Comparison of ENCODE assay signal across 36 cellular contexts in genomic region chr6:90953405-90954161, GRCh38.
DNase-seq lines count a peak whose midpoint lies in the region; ATAC-seq, FAIRE-seq and TF ChIP-seq lines count a peak whose summit lies in the region.
"Had no signal": no experiment of that assay in that cellular context is flagged by ENCODE, and none has a peak within 500 bp of the region (broad histone marks: within the 10 kb centered on the region; RNA-seq: fewer than 3 reads in every experiment).

No MANE protein-coding gene starts in this region.

- no peak overlapping the region for H3K4me3 ChIP-seq in HepG2 (replicated peaks in 1 of 3; ENCODE audit: insufficient read depth in 1 of 3, low read depth in 2 of 3, low read length in 3 of 3)
- no peak overlapping the region for H3K4me3 ChIP-seq in right lobe of liver
- H3K4me3 ChIP-seq in HEK293 (ENCODE audit: low read depth, low read length): no peak overlapping the region
- H3K4me3 ChIP-seq in IMR-90 (ENCODE audit: insufficient read depth, low read depth, low read length): no peak overlapping the region
- H3K4me3 ChIP-seq in K562: no peak overlapping the region
- no peak overlapping the region for H3K4me3 ChIP-seq in BE2C (ENCODE audit: low read depth, low read length)
- H3K4me3 ChIP-seq: A549; BLaER1; BLaER1 treated with 17β-estradiol and CSF1 and Interleukin-3, amounts not matched to agents 10 nM and 100 nM had no signal

- FAIRE-seq in HepG2 (lab: Jason Lieb, UNC) (no peak), K562 (lab: Jason Lieb, UNC) (no peak)
- FAIRE-seq: A204.1, A549, D721Med had no signal

- TF ChIP-seq RAD21 in HepG2 (CRISPR knock-in tag; IDR thresholded peaks at IDR 0.05) (no peak), IMR-90 (IDR thresholded peaks at IDR 0.05; ENCODE audit: low read length) (no peak), K562 (CRISPR knock-in tag; conservative IDR thresholded peaks at IDR 0.05 in 1 of 2, IDR thresholded peaks at IDR 0.05 in 1 of 2) (no peak)

- no peak overlapping the region for H4K91ac ChIP-seq in IMR-90 (ENCODE audit: insufficient read depth, low read depth, low read length)

- H3K4me1 ChIP-seq in HepG2 (ENCODE audit: insufficient read depth, low read length): no peaks in the 10 kb centered on the region
- no peaks in the 10 kb centered on the region for H3K4me1 ChIP-seq in right lobe of liver
- no peaks in the 10 kb centered on the region for H3K4me1 ChIP-seq in HEK293 (ENCODE audit: control insufficient read depth, insufficient read depth, low read length)
- H3K4me1 ChIP-seq in IMR-90 (ENCODE audit: control insufficient read depth, insufficient read depth, low read length): no peaks in the 10 kb centered on the region
- no peaks in the 10 kb centered on the region for H3K4me1 ChIP-seq in K562 (replicated peaks in 1 of 2; ENCODE audit: control insufficient read depth in 2 of 2, insufficient read depth in 2 of 2, low read length in 2 of 2)
- H3K4me1 ChIP-seq in BE2C: no peaks in the 10 kb centered on the region
- H3K4me1 ChIP-seq: A549; BLaER1; BLaER1 treated with 17β-estradiol and CSF1 and Interleukin-3, amounts not matched to agents 10 nM and 100 nM; Caco-2 had no signal

- H3K79me2 ChIP-seq in HepG2 (ENCODE audit: insufficient read depth, low read length) (no peaks in the 10 kb centered on the region), K562 (ENCODE audit: control insufficient read depth, insufficient read depth, low read length) (no peaks in the 10 kb centered on the region)

- H3K36me3 Mint-ChIP-seq in mesothelial cell of epicardium: no peaks in the 10 kb centered on the region
- H3K36me3 Mint-ChIP-seq: CD14-positive monocyte; CD4-positive, alpha-beta memory T cell; CD4-positive, CD25-positive, alpha-beta regulatory T cell; CD8-positive, alpha-beta memory T cell; CD8-positive, alpha-beta T cell had no signal

- H3K14ac ChIP-seq in IMR-90 (replicated peaks; ENCODE audit: low read depth, low read length): no peak overlapping the region

- peaks cover 5% of the 10 kb centered on the region for H3K4me1 Mint-ChIP-seq in mesothelial cell of epicardium
- H3K4me1 Mint-ChIP-seq: B cell; CD14-positive monocyte; CD4-positive, alpha-beta memory T cell; CD4-positive, CD25-positive, alpha-beta regulatory T cell; CD8-positive, alpha-beta memory T cell had no signal

- in situ Hi-C loops in HepG2 (cut with HindIII; ENCODE audit: extremely low pct_ligation_motif_present, low pct_unique_long_range_greater_than_20kb) (no loop called here), IMR-90 (cut with MboI; ENCODE audit: low sequenced_read_pairs) (no loop called here), K562 (cut with MboI) (no loop called here)

- no peak overlapping the region for H3K56ac ChIP-seq in IMR-90 (ENCODE audit: extremely low read depth, insufficient read depth, low read length)

- ATAC-seq in HepG2 (no peak), right lobe of liver (no peak), IMR-90 (ENCODE audit: low read depth) (no peak), K562 (no peak)
- ATAC-seq: A549; CD8-positive, alpha-beta T cell had no signal

- no peak overlapping the region for H2BK120ac ChIP-seq in IMR-90 (ENCODE audit: low read depth, low read length)

- no peak overlapping the region for H4K8ac ChIP-seq in IMR-90 (ENCODE audit: low read depth in 2 of 2, low read length in 2 of 2)

- H2AK9ac ChIP-seq in IMR-90 (replicated peaks; ENCODE audit: low read depth, low read length, poor library complexity): no peak overlapping the region

- no peaks in the 10 kb centered on the region for H3K36me3 ChIP-seq in HepG2 (replicated peaks in 1 of 2; ENCODE audit: control insufficient read depth in 1 of 2, insufficient read depth in 2 of 2, low read length in 2 of 2)
- no peaks in the 10 kb centered on the region for H3K36me3 ChIP-seq in right lobe of liver
- no peaks in the 10 kb centered on the region for H3K36me3 ChIP-seq in HEK293 (ENCODE audit: control insufficient read depth in 2 of 2, insufficient read depth in 1 of 2, low read length in 2 of 2)
- H3K36me3 ChIP-seq in IMR-90 (ENCODE audit: control insufficient read depth, insufficient read depth, low read length): no peaks in the 10 kb centered on the region
- H3K36me3 ChIP-seq in K562 (ENCODE audit: control insufficient read depth, insufficient read depth, low read length): no peaks in the 10 kb centered on the region
- H3K36me3 ChIP-seq in BE2C: no peaks in the 10 kb centered on the region
- H3K36me3 ChIP-seq: BLaER1; BLaER1 treated with 17β-estradiol and CSF1 and Interleukin-3, amounts not matched to agents 10 nM and 100 nM had no signal

- CTCF ChIA-PET in HepG2 (lab: Yijun Ruan, JAX; ENCODE audit: low intra/inter-chr PET ratio, low total read pairs): no interaction called here
- CTCF ChIA-PET in HEK293 (lab: Yijun Ruan, JAX): interaction anchor here (1.4 to 1.8 kb wide), 2 partner anchors 13 to 213 kb away, joined by 5 to 7 read pairs; no protein-coding TSS in a partner anchor
- CTCF ChIA-PET in IMR-90 (lab: Yijun Ruan, JAX): interaction anchor here (0.6 to 1.0 kb wide), 2 partner anchors 9 to 1479 kb away, joined by 3 to 4 read pairs; no protein-coding TSS in a partner anchor
- CTCF ChIA-PET in K562 (lab: Yijun Ruan, JAX; ENCODE audit: low intra/inter-chr PET ratio): no interaction called here

- H2AFZ ChIP-seq in HepG2 (ENCODE audit: low read length) (no peak overlapping the region), IMR-90 (replicated peaks; ENCODE audit: low read length, poor library complexity) (no peak overlapping the region), K562 (ENCODE audit: low read depth, low read length) (no peak overlapping the region)

- H3K4me2 ChIP-seq in HepG2 (ENCODE audit: low read depth, low read length) (no peak overlapping the region), IMR-90 (ENCODE audit: low read depth, low read length) (no peak overlapping the region), K562 (ENCODE audit: insufficient read depth, low read length) (no peak overlapping the region)
- H3K4me2 ChIP-seq: A549; BLaER1; BLaER1 treated with 17β-estradiol and CSF1 and Interleukin-3, amounts not matched to agents 10 nM and 100 nM had no signal

- H3K27me3 ChIP-seq in HepG2 (ENCODE audit: control insufficient read depth in 1 of 2, insufficient read depth in 2 of 2, low read length in 2 of 2) (no peaks in the 10 kb centered on the region; a peak in 2 of 5 replicates), right lobe of liver (no peaks in the 10 kb centered on the region), IMR-90 (ENCODE audit: control insufficient read depth, insufficient read depth, low read length) (no peaks in the 10 kb centered on the region), K562 (ENCODE audit: control insufficient read depth in 2 of 2, insufficient read depth in 2 of 2, low read length in 2 of 2) (peaks cover 0 to 2% of the 10 kb centered on the region in 2 experiments; a peak in 2 of 5 replicates), BE2C (peaks cover 4% of the 10 kb centered on the region)
- H3K27me3 ChIP-seq: BLaER1; BLaER1 treated with 17β-estradiol and CSF1 and Interleukin-3, amounts not matched to agents 10 nM and 100 nM had no signal

- no peak overlapping the region for H2BK15ac ChIP-seq in IMR-90 (ENCODE audit: low read depth, low read length)

- H3K9ac ChIP-seq in HepG2 (ENCODE audit: insufficient read depth, low read depth, low read length): no peak overlapping the region
- no peak overlapping the region for H3K9ac ChIP-seq in IMR-90 (ENCODE audit: low read depth, low read length)
- no peak overlapping the region for H3K9ac ChIP-seq in K562 (ENCODE audit: insufficient read depth in 1 of 2, low read depth in 2 of 2, low read length in 2 of 2)
- H3K9ac ChIP-seq: BLaER1; BLaER1 treated with 17β-estradiol and CSF1 and Interleukin-3, amounts not matched to agents 10 nM and 100 nM had no signal

- BruUV-seq in HepG2 (replicated peaks; lab: Mats Ljungman, UMichigan) (no TSS peak), IMR-90 (replicated peaks; lab: Mats Ljungman, UMichigan) (no TSS peak), K562 (replicated peaks; lab: Mats Ljungman, UMichigan) (no TSS peak)

- no peaks in the 10 kb centered on the region for H3K79me1 ChIP-seq in IMR-90 (ENCODE audit: low read depth in 1 of 2, low read length in 2 of 2)

- H3K23ac ChIP-seq in IMR-90 (ENCODE audit: low read depth, low read length): no peak overlapping the region

- dilution Hi-C loops in IMR-90 (cut with HindIII; ENCODE audit: low sequenced_read_pairs, unreplicated experiment): no loop called here

- intact Hi-C loops in HepG2 (cut with micrococcal nuclease; ENCODE audit: unreplicated experiment): no loop called here
- intact Hi-C loops in right lobe of liver (cut with DNase I): no loop called here
- intact Hi-C loops in IMR-90 (cut with micrococcal nuclease): loop anchor here (2.0 kb wide), 1 partner anchor 27 kb away; no protein-coding TSS in a partner anchor
- intact Hi-C loops in K562 (cut with micrococcal nuclease): no loop called here

- TF ChIP-seq EP300 in HepG2 (IDR thresholded peaks at IDR 0.05; ENCODE audit: low read depth in 2 of 2, low read length in 2 of 2) (no peak), HepG2 (CRISPR knock-in tag; IDR thresholded peaks at IDR 0.05; ENCODE audit: borderline replicate concordance) (no peak), K562 (IDR thresholded peaks at IDR 0.05; ENCODE audit: low read length) (no peak)

- H2BK20ac ChIP-seq in IMR-90 (ENCODE audit: low read depth, low read length): no peak overlapping the region

- no peak for TF ChIP-seq POLR2A in HepG2 (IDR thresholded peaks at IDR 0.05; ENCODE audit: insufficient read depth in 1 of 2, low read depth in 2 of 2, low read length in 2 of 2)
- no peak for TF ChIP-seq POLR2A in right lobe of liver (IDR thresholded peaks at IDR 0.05)
- no peak for TF ChIP-seq POLR2A in IMR-90 (IDR thresholded peaks at IDR 0.05; ENCODE audit: low read depth, low read length)
- no peak for TF ChIP-seq POLR2A in K562 (conservative IDR thresholded peaks at IDR 0.05)

- TF ChIP-seq CTCF in HepG2 (CRISPR knock-in tag; IDR thresholded peaks at IDR 0.05): no peak
- no peak for TF ChIP-seq CTCF in right lobe of liver (IDR thresholded peaks at IDR 0.05)
- TF ChIP-seq CTCF in HEK293 (tag by site-specific recombination; IDR thresholded peaks at IDR 0.05): no peak
- TF ChIP-seq CTCF in IMR-90 (conservative IDR thresholded peaks at IDR 0.05; ENCODE audit: low read depth, low read length): no peak
- no peak for TF ChIP-seq CTCF in K562 (IDR thresholded peaks at IDR 0.05 in 2 of 3, conservative IDR thresholded peaks at IDR 0.05 in 1 of 3; ENCODE audit: insufficient read depth in 2 of 3, low read depth in 1 of 3, low read length in 3 of 3)
- no peak for TF ChIP-seq CTCF in BE2C (IDR thresholded peaks at IDR 0.05; ENCODE audit: low read depth, low read length)
- TF ChIP-seq CTCF in mesothelial cell of epicardium (IDR thresholded peaks at IDR 0.05; ENCODE audit: unreplicated experiment): no peak

- peaks cover 6% of the 10 kb centered on the region for H3K9me3 Mint-ChIP-seq in mesothelial cell of epicardium
- H3K9me3 Mint-ChIP-seq: CD4-positive, alpha-beta memory T cell; CD4-positive, alpha-beta T cell; CD4-positive, CD25-positive, alpha-beta regulatory T cell; CD8-positive, alpha-beta memory T cell; CD8-positive, alpha-beta T cell had no signal

- no peak overlapping the region for H2AK5ac ChIP-seq in IMR-90 (ENCODE audit: low read depth, low read length)

- H4K20me1 ChIP-seq in HepG2 (ENCODE audit: insufficient read depth, low read length) (no peaks in the 10 kb centered on the region), IMR-90 (ENCODE audit: insufficient read depth, low read length) (no peaks in the 10 kb centered on the region), K562 (replicated peaks; ENCODE audit: control insufficient read depth, insufficient read depth, low read length) (no peaks in the 10 kb centered on the region)
- H4K20me1 ChIP-seq: BLaER1; BLaER1 treated with 17β-estradiol and CSF1 and Interleukin-3, amounts not matched to agents 10 nM and 100 nM had no signal

- H4K5ac ChIP-seq in IMR-90 (ENCODE audit: low read depth, low read length): no peak overlapping the region

- no peak overlapping the region for H3K4ac ChIP-seq in IMR-90 (ENCODE audit: low read depth, low read length)

- H3K27me3 Mint-ChIP-seq in mesothelial cell of epicardium (ENCODE audit: low read depth): no peaks in the 10 kb centered on the region
- H3K27me3 Mint-ChIP-seq: B cell; CD4-positive, alpha-beta memory T cell had no signal

- DNase-seq in HepG2 (ENCODE audit: low spot score): no peak
- no peak for DNase-seq in right lobe of liver
- DNase-seq in IMR-90: no peak
- no peak for DNase-seq in K562 (ENCODE audit: extremely low read depth in 1 of 4, low spot score in 3 of 4)
- no peak for DNase-seq in BE2C
- DNase-seq in Kasumi-1 (lab: John Stamatoyannopoulos, UW): no peak
- DNase-seq in mesothelial cell of epicardium (ENCODE audit: low spot score in 2 of 2, unreplicated experiment in 2 of 2): no peak
- DNase-seq: 8988T; ACHN; AML-193; C1 segment of cervical spinal cord; Caco-2; Calu3; CD4-positive, alpha-beta memory T cell; CD4-positive, alpha-beta T cell; CD4-positive, CD25-positive, alpha-beta regulatory T cell; CD8-positive, alpha-beta memory T cell; CD8-positive, alpha-beta T cell; COR-L47; DMS 273 treated with DMSO at 0.1 percent for 48 hours; DMS153; DMS53; DMS79; DMS79 treated with DMSO at 0.1 percent for 48 hours; DND-41; EL had no signal

- H3K4me3 Mint-ChIP-seq in mesothelial cell of epicardium: no peak overlapping the region
- H3K4me3 Mint-ChIP-seq: B cell; CD14-positive monocyte; CD4-positive, alpha-beta memory T cell; CD4-positive, alpha-beta T cell; CD4-positive, CD25-positive, alpha-beta regulatory T cell; CD8-positive, alpha-beta memory T cell; CD8-positive, alpha-beta T cell had no signal

- H3K18ac ChIP-seq in IMR-90 (ENCODE audit: low read depth, low read length): no peak overlapping the region

- H3K9me1 ChIP-seq in IMR-90 (ENCODE audit: insufficient read depth, low read length) (no peaks in the 10 kb centered on the region), K562 (ENCODE audit: control insufficient read depth, insufficient read depth, low read length) (no peaks in the 10 kb centered on the region)

- no peak overlapping the region for H3K27ac Mint-ChIP-seq in mesothelial cell of epicardium
- H3K27ac Mint-ChIP-seq: B cell; CD14-positive monocyte; CD4-positive, alpha-beta T cell; CD4-positive, CD25-positive, alpha-beta regulatory T cell; CD8-positive, alpha-beta memory T cell; CD8-positive, alpha-beta T cell had no signal

- no peak overlapping the region for H2BK5ac ChIP-seq in IMR-90 (ENCODE audit: low read depth, low read length, poor library complexity, severe bottlenecking)

- H3K27ac ChIP-seq in HepG2 (ENCODE audit: extremely low read length, insufficient read depth, low read length): no peak overlapping the region
- no peak overlapping the region for H3K27ac ChIP-seq in right lobe of liver
- no peak overlapping the region for H3K27ac ChIP-seq in HEK293 (ENCODE audit: extremely low read depth, low read depth, low read length)
- H3K27ac ChIP-seq in IMR-90 (ENCODE audit: insufficient read depth, low read length): no peak overlapping the region
- H3K27ac ChIP-seq in K562 (ENCODE audit: extremely low read depth, low read depth, low read length): no peak overlapping the region
- H3K27ac ChIP-seq: 22Rv1; A549; BLaER1; BLaER1 treated with 17β-estradiol and CSF1 and Interleukin-3, amounts not matched to agents 10 nM and 100 nM; C4-2B had no signal

- no peaks in the 10 kb centered on the region for H3K9me3 ChIP-seq in HepG2 (ENCODE audit: low read length)
- H3K9me3 ChIP-seq in right lobe of liver: no peaks in the 10 kb centered on the region
- H3K9me3 ChIP-seq in HEK293 (ENCODE audit: control insufficient read depth, insufficient read depth, low read depth, low read length): no peaks in the 10 kb centered on the region
- H3K9me3 ChIP-seq in IMR-90 (ENCODE audit: control insufficient read depth, insufficient read depth, low read length): no peaks in the 10 kb centered on the region
- H3K9me3 ChIP-seq in K562 (replicated peaks; ENCODE audit: control insufficient read depth, insufficient read depth, low read depth, low read length): no peaks in the 10 kb centered on the region
- no peaks in the 10 kb centered on the region; the same call in 1 of the 2 replicates for H3K9me3 ChIP-seq in BE2C
- H3K9me3 ChIP-seq: A549; BLaER1; BLaER1 treated with 17β-estradiol and CSF1 and Interleukin-3, amounts not matched to agents 10 nM and 100 nM; Caco-2 had no signal

- POLR2A ChIA-PET in HepG2 (lab: Yijun Ruan, JAX) (no interaction called here), HEK293 (lab: Yijun Ruan, JAX) (no interaction called here), IMR-90 (lab: Charles Lee; ENCODE audit: unreplicated experiment) (no interaction called here), K562 (lab: Yijun Ruan, JAX) (no interaction called here)

Comparison
In these comparisons a context has a peak if more than half of its experiments do, and no peak if none do; other contexts are left out.
1. CTCF ChIA-PET loops: an anchor here in HEK293 (1.4 to 1.8 kb wide) and IMR-90 (0.6 to 1.0 kb wide); none called in HepG2 and K562.
2. Of the 241 proteins assayed by ChIP-seq in both HepG2 and K562: peak only in HepG2: CEBPB, MAFF and MAFK; only in K562: none; in both: none; in neither: 236; mixed calls (peak in some experiments, not most) for 2.